ENCODE assay signal across 1 cellular context in the genomic region with DNA sequence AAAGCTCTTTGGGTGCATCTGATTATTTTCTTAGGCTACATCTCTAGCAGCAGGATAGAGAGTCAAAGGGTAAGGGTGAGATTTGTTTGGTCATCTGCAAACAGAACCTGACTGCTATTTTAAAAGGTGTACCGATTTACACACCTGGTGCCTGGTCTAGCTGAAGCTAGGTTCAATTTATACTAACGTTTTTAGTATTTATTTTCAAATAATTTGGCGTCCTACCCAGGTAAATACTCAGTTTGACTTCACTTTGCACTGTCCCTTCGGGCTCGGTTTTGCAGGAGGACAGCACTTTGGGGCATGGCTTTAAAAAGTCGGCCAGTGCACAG.
TF ChIP-seq lines count a peak whose summit lies in the region.

No MANE protein-coding gene starts in this region.

TF ChIP-seq in IMR-90, 13 proteins besides CTCF, POLR2A, EP300 and RAD21 (continued from another document):
- TF ChIP-seq USF2 (IDR thresholded peaks at IDR 0.05; ENCODE audit: low read depth, low read length) (no peak), CEBPB (IDR thresholded peaks at IDR 0.05; ENCODE audit: low read depth, low read length) (no peak), MXI1 (IDR thresholded peaks at IDR 0.05; ENCODE audit: borderline replicate concordance, low read depth, low read length) (no peak), CHD1 (IDR thresholded peaks at IDR 0.05; ENCODE audit: low read depth, low read length) (no peak), FOS (IDR thresholded peaks at IDR 0.05; ENCODE audit: low read depth, low read length) (no peak), MAFK (IDR thresholded peaks at IDR 0.05; ENCODE audit: low read depth, low read length) (no peak), RCOR1 (IDR thresholded peaks at IDR 0.05; ENCODE audit: insufficient replicate concordance, low read length) (no peak), RFX5 (IDR thresholded peaks at IDR 0.05; ENCODE audit: low read depth, low read length) (no peak), MAZ (IDR thresholded peaks at IDR 0.05; ENCODE audit: borderline replicate concordance, low read depth, low read length) (no peak), BHLHE40 (IDR thresholded peaks at IDR 0.05; ENCODE audit: low read depth, low read length) (no peak), SMC3 (IDR thresholded peaks at IDR 0.05; ENCODE audit: low read depth, low read length) (no peak)
- TF ChIP-seq, protein P1, sequence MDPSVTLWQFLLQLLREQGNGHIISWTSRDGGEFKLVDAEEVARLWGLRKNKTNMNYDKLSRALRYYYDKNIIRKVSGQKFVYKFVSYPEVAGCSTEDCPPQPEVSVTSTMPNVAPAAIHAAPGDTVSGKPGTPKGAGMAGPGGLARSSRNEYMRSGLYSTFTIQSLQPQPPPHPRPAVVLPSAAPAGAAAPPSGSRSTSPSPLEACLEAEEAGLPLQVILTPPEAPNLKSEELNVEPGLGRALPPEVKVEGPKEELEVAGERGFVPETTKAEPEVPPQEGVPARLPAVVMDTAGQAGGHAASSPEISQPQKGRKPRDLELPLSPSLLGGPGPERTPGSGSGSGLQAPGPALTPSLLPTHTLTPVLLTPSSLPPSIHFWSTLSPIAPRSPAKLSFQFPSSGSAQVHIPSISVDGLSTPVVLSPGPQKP (IDR thresholded peaks at IDR 0.05; ENCODE audit: borderline replicate concordance, low read depth, low read length), result no peak
